8 cellular contexts compared by ENCODE assay signal in genomic region chr17:75764711-75765421, GRCh38. TPM values are rescaled to one million over a fixed set of nuclear protein-coding genes. Genes with fewer than 3 reads are reported as not detected.
A peak's percentile ranks its signal among the peaks of the same experiment; 100 is the strongest.
DNase-seq lines count a peak whose midpoint lies in the region; ATAC-seq lines count a peak whose summit lies in the region.

Gene GALK1, minus strand, starts transcription at chr17:75765192. Its CDS starts 56 bp downstream, at chr17:75765136.

- H3K27ac Mint-ChIP-seq in activated CD4-positive, alpha-beta memory T cell treated with anti-CD3 and anti-CD28 coated beads for 36 hours = peak within 1 kb of the TSS; percentile 71

- H3K4me1 ChIP-seq in ectodermal cell (ENCODE audit: control insufficient read depth, insufficient read depth, low read length) = peaks cover 8% of the 10 kb centered on the region

- H3K36me3 ChIP-seq in ectodermal cell (ENCODE audit: control insufficient read depth, insufficient read depth, low read length) = no peaks in the 10 kb centered on the region

- peaks cover 6% of the 10 kb centered on the region for H3K27me3 ChIP-seq in ectodermal cell (ENCODE audit: control insufficient read depth, insufficient read depth, low read length, poor library complexity, severe bottlenecking)

- peak within 1 kb of the TSS; percentile 65 for H3K4me3 ChIP-seq in ectodermal cell (ENCODE audit: insufficient read depth, low read depth, low read length)

- H3K9me3 Mint-ChIP-seq in activated CD4-positive, alpha-beta memory T cell treated with anti-CD3 and anti-CD28 coated beads for 36 hours = no peaks in the 10 kb centered on the region

- peak within 1 kb of the TSS; percentile 79 for H3K4me3 Mint-ChIP-seq in activated CD4-positive, alpha-beta memory T cell treated with anti-CD3 and anti-CD28 coated beads for 36 hours

- peak; percentile 50 to 67 (median 64) for DNase-seq in NCI-H1417 (lab: John Stamatoyannopoulos, UW)
- no peak for DNase-seq in NCI-H1417 treated with DMSO at 0.1 percent for 48 hours (lab: John Stamatoyannopoulos, UW)
- DNase-seq in NCI-H524 treated with DMSO at 0.1 percent for 48 hours (lab: John Stamatoyannopoulos, UW) = peak; percentile 48
- DNase-seq in activated CD4-positive, alpha-beta memory T cell treated with anti-CD3 and anti-CD28 coated beads for 36 hours = peak; percentile 83
- DNase-seq in lung microvascular endothelial cell (ENCODE audit: low read depth in 2 of 2) = peak; percentile 66
- peak; percentile 52 to 79 (median 64) for DNase-seq in stimulated activated CD4-positive, alpha-beta T cell treated with anti-CD3 and anti-CD28 coated beads, TNF-alpha, amount 100 ng/mL, for 48 hours (ENCODE audit: low read depth in 3 of 3)

- no peaks in the 10 kb centered on the region for H3K9me3 ChIP-seq in ectodermal cell (ENCODE audit: control insufficient read depth, low read length)

- no peaks in the 10 kb centered on the region for H3K27me3 Mint-ChIP-seq in activated CD4-positive, alpha-beta memory T cell treated with anti-CD3 and anti-CD28 coated beads for 36 hours

- H3K4me1 Mint-ChIP-seq in activated CD4-positive, alpha-beta memory T cell treated with anti-CD3 and anti-CD28 coated beads for 36 hours (ENCODE audit: low read depth) = peaks cover 11% of the 10 kb centered on the region

- POLR2A ChIA-PET in activated CD4-positive, alpha-beta memory T cell treated with anti-CD3 and anti-CD28 coated beads for 36 hours (lab: Charles Lee) = interaction anchor here (0.6 to 3.7 kb wide), 12 partner anchors 10 to 98 kb away, joined by 3 to 69 read pairs (median 4); partner anchors contain the start of genes RECQL5, SAP30BP and WBP2

- intact Hi-C loops in activated CD4-positive, alpha-beta memory T cell treated with anti-CD3 and anti-CD28 coated beads for 36 hours (cut with micrococcal nuclease) = loop anchor here (1.0 to 2.0 kb wide), 2 partner anchors 14 to 62 kb away; a partner anchor contains a TSS

- H3K27ac ChIP-seq in ectodermal cell (ENCODE audit: insufficient read depth, low read depth, low read length, poor library complexity, severe bottlenecking) = no peak within 1 kb of the TSS

- peak; percentile 69 for ATAC-seq in HG02678 (IDR thresholded peaks at IDR 0.05; ENCODE audit: unreplicated experiment)

- 1% methylated on average over 71 of the region's 71 CpGs for WGBS in ectodermal cell, 2 experiments

- CTCF ChIA-PET in activated CD4-positive, alpha-beta memory T cell treated with anti-CD3 and anti-CD28 coated beads for 36 hours (lab: Charles Lee) = interaction anchor here (0.6 to 5.8 kb wide), 28 partner anchors 9 to 920 kb away, joined by 3 to 89 read pairs (median 6); partner anchors contain the start of genes SMIM5, TRIM65 and WBP2

- H3K36me3 Mint-ChIP-seq in activated CD4-positive, alpha-beta memory T cell treated with anti-CD3 and anti-CD28 coated beads for 36 hours = peaks cover 6% of the 10 kb centered on the region

RNA-seq across cellular contexts. Expression of gene GALK1, which starts in this region (rescaled TPM):
- total RNA-seq in activated CD4-positive, alpha-beta memory T cell treated with anti-CD3 and anti-CD28 coated beads for 36 hours = 10 to 100 TPM; 69.3 to 69.7 TPM
- polyA plus RNA-seq in ectodermal cell (2013, experiment 1 of 4) = 23.8 TPM
- polyA plus RNA-seq in ectodermal cell (2013, experiment 2 of 4) = 20.0 TPM
- polyA plus RNA-seq in ectodermal cell (2013, experiment 3 of 4) = 24.6 TPM
- polyA plus RNA-seq in ectodermal cell (2013, experiment 4 of 4) = 20.5 TPM
- total RNA-seq in lung microvascular endothelial cell = 101 TPM in 2 replicates
